ENCODE assay signal across 9 cellular contexts in genomic region chr16:81451753-81452680, GRCh38. TPM values are rescaled to one million over a fixed set of nuclear protein-coding genes. Genes with fewer than 3 reads are reported as not detected.
DNase-seq lines count a peak whose midpoint lies in the region; ATAC-seq and TF ChIP-seq lines count a peak whose summit lies in the region.
"Had no signal": no experiment of that assay in that cellular context is flagged by ENCODE, and none has a peak within 500 bp of the region (broad histone marks: within the 10 kb centered on the region; RNA-seq: fewer than 3 reads in every experiment).

No MANE protein-coding gene starts in this region.

- peaks cover 83% of the 10 kb centered on the region for H3K4me1 Mint-ChIP-seq in GM23338
- H3K4me1 Mint-ChIP-seq in T-helper 2 cell treated with Interferon-gamma antibody and Interleukin-4, amounts not matched to agents 5 μg/mL and 100 μg/mL, for 36 hours (ENCODE audit: low read depth): peaks cover 66% of the 10 kb centered on the region

- peaks cover 16% of the 10 kb centered on the region for H3K27me3 Mint-ChIP-seq in GM23338 (ENCODE audit: insufficient read depth, low read depth, poor library complexity)
- H3K27me3 Mint-ChIP-seq in T-helper 2 cell treated with Interferon-gamma antibody and Interleukin-4, amounts not matched to agents 5 μg/mL and 100 μg/mL, for 36 hours (ENCODE audit: low read depth): no peaks in the 10 kb centered on the region

- intact Hi-C loops in posterior vena cava (cut with DNase I): no loop called here

- ATAC-seq in GM23338 (peak; percentile 7; the same call in 2 of the 3 replicates), HG02884 (IDR thresholded peaks at IDR 0.05; ENCODE audit: unreplicated experiment) (no peak)

- DNase-seq in GM23338 (ENCODE audit: low spot score) (peak; percentile 43), fibroblast of pulmonary artery (ENCODE audit: low read depth) (peak; percentile 52), posterior vena cava (ENCODE audit: low spot score) (peak; percentile 80), NCI-H510A (lab: John Stamatoyannopoulos, UW) (no peak), cerebellum (ENCODE audit: low spot score) (no peak), HK-2 (ENCODE audit: unreplicated experiment) (no peak)
- DNase-seq in T-helper 2 cell treated with Interferon-gamma antibody and Interleukin-4, amounts not matched to agents 5 μg/mL and 100 μg/mL, for 36 hours (ENCODE audit: low spot score): peak; percentile 48
- DNase-seq: RPMI8226 had no signal

- no peak overlapping the region; the same call in 2 of the 3 replicates for H3K4me3 Mint-ChIP-seq in GM23338
- H3K4me3 Mint-ChIP-seq in T-helper 2 cell treated with Interferon-gamma antibody and Interleukin-4, amounts not matched to agents 5 μg/mL and 100 μg/mL, for 36 hours: peak overlapping the region; percentile 79

- peak overlapping the region; percentile 28; the same call in 1 of the 2 replicates for H3K4me3 ChIP-seq in GM23338
- no peak overlapping the region for H3K4me3 ChIP-seq in fibroblast of pulmonary artery (replicated peaks; ENCODE audit: low read depth, low read length)

- peak overlapping the region; percentile 70 for H3K4me2 ChIP-seq in GM23338

- H4K20me1 ChIP-seq in GM23338 (replicated peaks; ENCODE audit: insufficient read depth): peaks cover 62% of the 10 kb centered on the region

- H2AFZ ChIP-seq in GM23338: no peak overlapping the region

- peak overlapping the region; percentile 63 for H3K27ac ChIP-seq in GM23338 (ENCODE audit: low read depth)

- no peaks in the 10 kb centered on the region for H3K36me3 ChIP-seq in GM23338 (ENCODE audit: insufficient read depth)

- H3K9me2 ChIP-seq in GM23338 (ENCODE audit: insufficient read depth): no peaks in the 10 kb centered on the region

- no peaks in the 10 kb centered on the region for H3K27me3 ChIP-seq in GM23338 (ENCODE audit: insufficient read depth)

- H3K4me1 ChIP-seq in GM23338 (ENCODE audit: insufficient read depth): peaks cover 43% of the 10 kb centered on the region

- TF ChIP-seq CTCF in GM23338 (conservative IDR thresholded peaks at IDR 0.05; ENCODE audit: low read depth in 2 of 2) (no peak), fibroblast of pulmonary artery (IDR thresholded peaks at IDR 0.05; ENCODE audit: low read length, missing control alignments) (no peak)

- H3K27ac Mint-ChIP-seq in GM23338: peak overlapping the region; percentile 64
- peak overlapping the region; percentile 88 for H3K27ac Mint-ChIP-seq in T-helper 2 cell treated with Interferon-gamma antibody and Interleukin-4, amounts not matched to agents 5 μg/mL and 100 μg/mL, for 36 hours

- H3K79me2 ChIP-seq in GM23338 (replicated peaks; ENCODE audit: insufficient read depth): peaks cover 100% of the 10 kb centered on the region

- peaks cover 10% of the 10 kb centered on the region for H3K36me3 Mint-ChIP-seq in GM23338 (ENCODE audit: low read depth)
- peaks cover 23% of the 10 kb centered on the region for H3K36me3 Mint-ChIP-seq in T-helper 2 cell treated with Interferon-gamma antibody and Interleukin-4, amounts not matched to agents 5 μg/mL and 100 μg/mL, for 36 hours (ENCODE audit: low read depth)

- peaks cover 11% of the 10 kb centered on the region; the same call in 1 of the 2 replicates for H3F3A ChIP-seq in GM23338 (replicated peaks; ENCODE audit: low read depth)

- no peaks in the 10 kb centered on the region for H3K9me3 Mint-ChIP-seq in GM23338
- H3K9me3 Mint-ChIP-seq in T-helper 2 cell treated with Interferon-gamma antibody and Interleukin-4, amounts not matched to agents 5 μg/mL and 100 μg/mL, for 36 hours: peaks cover 6% of the 10 kb centered on the region

TF ChIP-seq in GM23338, 12 proteins besides CTCF, POLR2A, EP300 and RAD21 (continues in another document):
- no peak for TF ChIP-seq STAT1 (IDR thresholded peaks at IDR 0.05; ENCODE audit: unreplicated experiment)
- TF ChIP-seq ZNF114 (CRISPR knock-in tag; IDR thresholded peaks at IDR 0.05): no peak
- TF ChIP-seq, protein P1, sequence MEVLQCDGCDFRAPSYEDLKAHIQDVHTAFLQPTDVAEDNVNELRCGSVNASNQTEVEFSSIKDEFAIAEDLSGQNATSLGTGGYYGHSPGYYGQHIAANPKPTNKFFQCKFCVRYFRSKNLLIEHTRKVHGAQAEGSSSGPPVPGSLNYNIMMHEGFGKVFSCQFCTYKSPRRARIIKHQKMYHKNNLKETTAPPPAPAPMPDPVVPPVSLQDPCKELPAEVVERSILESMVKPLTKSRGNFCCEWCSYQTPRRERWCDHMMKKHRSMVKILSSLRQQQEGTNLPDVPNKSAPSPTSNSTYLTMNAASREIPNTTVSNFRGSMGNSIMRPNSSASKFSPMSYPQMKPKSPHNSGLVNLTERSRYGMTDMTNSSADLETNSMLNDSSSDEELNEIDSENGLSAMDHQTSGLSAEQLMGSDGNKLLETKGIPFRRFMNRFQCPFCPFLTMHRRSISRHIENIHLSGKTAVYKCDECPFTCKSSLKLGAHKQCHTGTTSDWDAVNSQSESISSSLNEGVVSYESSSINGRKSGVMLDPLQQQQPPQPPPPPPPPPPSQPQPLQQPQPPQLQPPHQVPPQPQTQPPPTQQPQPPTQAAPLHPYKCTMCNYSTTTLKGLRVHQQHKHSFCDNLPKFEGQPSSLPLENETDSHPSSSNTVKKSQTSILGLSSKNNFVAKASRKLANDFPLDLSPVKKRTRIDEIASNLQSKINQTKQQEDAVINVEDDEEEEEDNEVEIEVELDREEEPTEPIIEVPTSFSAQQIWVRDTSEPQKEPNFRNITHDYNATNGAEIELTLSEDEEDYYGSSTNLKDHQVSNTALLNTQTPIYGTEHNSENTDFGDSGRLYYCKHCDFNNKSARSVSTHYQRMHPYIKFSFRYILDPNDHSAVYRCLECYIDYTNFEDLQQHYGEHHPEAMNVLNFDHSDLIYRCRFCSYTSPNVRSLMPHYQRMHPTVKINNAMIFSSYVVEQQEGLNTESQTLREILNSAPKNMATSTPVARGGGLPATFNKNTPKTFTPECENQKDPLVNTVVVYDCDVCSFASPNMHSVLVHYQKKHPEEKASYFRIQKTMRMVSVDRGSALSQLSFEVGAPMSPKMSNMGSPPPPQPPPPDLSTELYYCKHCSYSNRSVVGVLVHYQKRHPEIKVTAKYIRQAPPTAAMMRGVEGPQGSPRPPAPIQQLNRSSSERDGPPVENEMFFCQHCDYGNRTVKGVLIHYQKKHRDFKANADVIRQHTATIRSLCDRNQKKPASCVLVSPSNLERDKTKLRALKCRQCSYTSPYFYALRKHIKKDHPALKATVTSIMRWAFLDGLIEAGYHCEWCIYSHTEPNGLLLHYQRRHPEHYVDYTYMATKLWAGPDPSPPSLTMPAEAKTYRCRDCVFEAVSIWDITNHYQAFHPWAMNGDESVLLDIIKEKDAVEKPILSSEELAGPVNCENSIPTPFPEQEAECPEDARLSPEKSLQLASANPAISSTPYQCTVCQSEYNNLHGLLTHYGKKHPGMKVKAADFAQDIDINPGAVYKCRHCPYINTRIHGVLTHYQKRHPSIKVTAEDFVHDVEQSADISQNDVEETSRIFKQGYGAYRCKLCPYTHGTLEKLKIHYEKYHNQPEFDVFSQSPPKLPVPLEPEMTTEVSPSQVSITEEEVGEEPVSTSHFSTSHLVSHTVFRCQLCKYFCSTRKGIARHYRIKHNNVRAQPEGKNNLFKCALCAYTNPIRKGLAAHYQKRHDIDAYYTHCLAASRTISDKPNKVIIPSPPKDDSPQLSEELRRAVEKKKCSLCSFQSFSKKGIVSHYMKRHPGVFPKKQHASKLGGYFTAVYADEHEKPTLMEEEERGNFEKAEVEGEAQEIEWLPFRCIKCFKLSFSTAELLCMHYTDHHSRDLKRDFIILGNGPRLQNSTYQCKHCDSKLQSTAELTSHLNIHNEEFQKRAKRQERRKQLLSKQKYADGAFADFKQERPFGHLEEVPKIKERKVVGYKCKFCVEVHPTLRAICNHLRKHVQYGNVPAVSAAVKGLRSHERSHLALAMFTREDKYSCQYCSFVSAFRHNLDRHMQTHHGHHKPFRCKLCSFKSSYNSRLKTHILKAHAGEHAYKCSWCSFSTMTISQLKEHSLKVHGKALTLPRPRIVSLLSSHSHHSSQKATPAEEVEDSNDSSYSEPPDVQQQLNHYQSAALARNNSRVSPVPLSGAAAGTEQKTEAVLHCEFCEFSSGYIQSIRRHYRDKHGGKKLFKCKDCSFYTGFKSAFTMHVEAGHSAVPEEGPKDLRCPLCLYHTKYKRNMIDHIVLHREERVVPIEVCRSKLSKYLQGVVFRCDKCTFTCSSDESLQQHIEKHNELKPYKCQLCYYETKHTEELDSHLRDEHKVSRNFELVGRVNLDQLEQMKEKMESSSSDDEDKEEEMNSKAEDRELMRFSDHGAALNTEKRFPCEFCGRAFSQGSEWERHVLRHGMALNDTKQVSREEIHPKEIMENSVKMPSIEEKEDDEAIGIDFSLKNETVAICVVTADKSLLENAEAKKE (CRISPR knock-in tag; IDR thresholded peaks at IDR 0.05): no peak
- TF ChIP-seq CREB1 (CRISPR knock-in tag; IDR thresholded peaks at IDR 0.05; ENCODE audit: low read depth): no peak
- no peak for TF ChIP-seq NANOG (IDR thresholded peaks at IDR 0.05; ENCODE audit: borderline replicate concordance)
- no peak for TF ChIP-seq ZNF331 (CRISPR knock-in tag; IDR thresholded peaks at IDR 0.05; ENCODE audit: low read depth)
- no peak for TF ChIP-seq POLR2AphosphoS5 (IDR thresholded peaks at IDR 0.05; ENCODE audit: low read depth)
- no peak for TF ChIP-seq EZH2 (IDR thresholded peaks at IDR 0.05; ENCODE audit: low read depth, unreplicated experiment)
- TF ChIP-seq JUNB (IDR thresholded peaks at IDR 0.05; ENCODE audit: unreplicated experiment): no peak
- no peak for TF ChIP-seq EZH2phosphoT487 (IDR thresholded peaks at IDR 0.05; ENCODE audit: unreplicated experiment)
- TF ChIP-seq ETS1 (IDR thresholded peaks at IDR 0.05): no peak

RNA-seq across cellular contexts. Expression of gene CMIP, which starts 7.4 kb away (rescaled TPM):
- 49.8 and 62.3 TPM in 2 replicates for total RNA-seq in GM23338 (2014; rRNA removed; shearing (Covaris generic))
- 9.5 and 10.5 TPM in 2 replicates for polyA plus RNA-seq in GM23338 (2016; fragmentation: Nextera tagmentation; extraction: Ambion mirVana)
- total RNA-seq in posterior vena cava (10 to 100 TPM; 38.2 to 45.2 TPM), cerebellum (44.4 TPM)

Comparison
In these comparisons a context has a peak if more than half of its experiments do, and no peak if none do; other contexts are left out.
1. DNase-seq: peak in GM23338 (single experiment), T-helper 2 cell treated with Interferon-gamma antibody and Interleukin-4, amounts not matched to agents 5 μg/mL and 100 μg/mL, for 36 hours (single experiment), fibroblast of pulmonary artery (single experiment) and posterior vena cava (single experiment); none in NCI-H510A (single experiment), cerebellum (single experiment) and HK-2 (single experiment).